ENCODE assay signal across 11 cellular contexts in genomic region chr1:199920635-199921034, GRCh38.
"Had no signal": no experiment of that assay in that cellular context is flagged by ENCODE, and none has a peak within 500 bp of the region (broad histone marks: within the 10 kb centered on the region; RNA-seq: fewer than 3 reads in every experiment).

No MANE protein-coding gene starts in this region.

- FAIRE-seq: H1, H54 had no signal

- H3K36me3 ChIP-seq: HAP-1 had no signal

- H3K4me2 ChIP-seq: GM23338 had no signal

- DNase-seq: GM23248, GOT3, H7, H9, HCEC 1CT, HFFc6 had no signal

- H3K4me3 ChIP-seq: GM23248, GM23338, HAP-1 had no signal

- H3K9ac ChIP-seq: GM23248 had no signal

- H3K27ac ChIP-seq: GM23248 had no signal

- ATAC-seq: GM23338, HCT116 had no signal

- H2AFZ ChIP-seq: GM23248, GM23338 had no signal
